ENCODE assay signal across 8 cellular contexts in the genomic region with DNA sequence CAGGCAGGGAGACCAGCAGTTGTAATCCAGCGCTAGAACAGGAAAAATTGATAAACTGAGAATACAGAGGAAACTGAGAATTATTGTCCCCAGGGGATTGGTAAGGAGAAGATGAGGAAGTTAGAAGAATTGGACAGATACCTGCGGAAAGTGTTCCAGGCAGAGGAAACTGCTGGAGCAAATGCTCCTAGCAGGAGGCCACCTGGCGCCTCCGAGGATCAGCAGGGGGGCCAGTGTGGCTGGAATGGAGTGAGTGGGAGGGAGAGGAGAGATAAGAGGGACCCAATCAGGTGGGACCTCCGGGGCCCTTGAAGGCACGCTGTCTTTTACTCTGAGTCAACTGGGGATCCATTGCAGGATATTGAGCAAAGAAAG. TPM values are rescaled to one million over a fixed set of nuclear protein-coding genes. Genes with fewer than 3 reads are reported as not detected.
A peak's percentile ranks its signal among the peaks of the same experiment; 100 is the strongest.
DNase-seq lines count a peak whose midpoint lies in the region; ATAC-seq and TF ChIP-seq lines count a peak whose summit lies in the region.

No MANE protein-coding gene starts in this region.

- H3K4me3 ChIP-seq in SK-N-SH (ENCODE audit: low read depth in 2 of 2, low read length in 1 of 2) (peak overlapping the region; percentile 82 to 96), smooth muscle cell (peak overlapping the region; percentile 79)

- H3K4me1 ChIP-seq in SK-N-SH (ENCODE audit: control insufficient read depth in 1 of 2, insufficient read depth in 2 of 2, low read depth in 1 of 2, low read length in 1 of 2) (peaks cover 18 to 31% of the 10 kb centered on the region in 2 experiments; a peak in 2 of 4 replicates), smooth muscle cell (ENCODE audit: low read depth) (peaks cover 11% of the 10 kb centered on the region)

- intact Hi-C loops in left ventricle myocardium superior (cut with micrococcal nuclease) = no loop called here

- H3K4me2 ChIP-seq in SK-N-SH (peak overlapping the region; percentile 98), smooth muscle cell (peak overlapping the region; percentile 94)

- DNase-seq in SK-N-SH = no peak
- no peak for DNase-seq in left ventricle myocardium superior
- no peak for DNase-seq in smooth muscle cell (lab: John Stamatoyannopoulos, UW; ENCODE audit: unreplicated experiment)
- DNase-seq in ACHN = no peak
- no peak for DNase-seq in DMS53 (lab: John Stamatoyannopoulos, UW)

- POLR2A ChIA-PET in SK-N-SH (lab: Yijun Ruan, JAX) = interaction anchor here (1.0 kb wide), 1 partner anchor 32 kb away, joined by 3 read pairs; no protein-coding TSS in a partner anchor

- H3K36me3 ChIP-seq in SK-N-SH (replicated peaks in 1 of 2; ENCODE audit: control insufficient read depth in 1 of 2, insufficient read depth in 2 of 2, low read length in 1 of 2) = no peaks in the 10 kb centered on the region
- H3K36me3 ChIP-seq in smooth muscle cell (ENCODE audit: low read depth) = no peaks in the 10 kb centered on the region

- no peaks in the 10 kb centered on the region for H3K9me3 ChIP-seq in SK-N-SH
- H3K9me3 ChIP-seq in smooth muscle cell (replicated peaks; ENCODE audit: low read depth) = no peaks in the 10 kb centered on the region

- peak overlapping the region; percentile 90; the same call in 1 of the 2 replicates for H3K9ac ChIP-seq in SK-N-SH
- peak overlapping the region; percentile 53 for H3K9ac ChIP-seq in smooth muscle cell (ENCODE audit: low read depth)

- in situ Hi-C loops in ACHN (cut with HindIII; ENCODE audit: low pct_ligation_motif_present, low pct_unique_long_range_greater_than_20kb, low sequenced_read_pairs) = no loop called here

- TF ChIP-seq RAD21 in SK-N-SH (IDR thresholded peaks at IDR 0.05; ENCODE audit: low read length) = no peak

- H3F3A ChIP-seq in SK-N-SH (replicated peaks; ENCODE audit: insufficient read depth) (no peaks in the 10 kb centered on the region), smooth muscle cell (ENCODE audit: low read depth) (peaks cover 3% of the 10 kb centered on the region)

- no peak overlapping the region; a peak in 1 of 4 replicates for H3K27ac ChIP-seq in SK-N-SH (ENCODE audit: low read depth in 2 of 2, low read length in 1 of 2)
- H3K27ac ChIP-seq in VCaP = peak overlapping the region; percentile 58; the same call in 1 of the 2 replicates
- peak overlapping the region; percentile 68 for H3K27ac ChIP-seq in smooth muscle cell (ENCODE audit: low read depth)

- ATAC-seq in SK-N-SH treated with all-trans-retinoic acid at 6 μM for 48 hours = no peak
- peak; percentile 21 for ATAC-seq in left ventricle myocardium superior
- ATAC-seq in GM18861 (IDR thresholded peaks at IDR 0.05; ENCODE audit: unreplicated experiment) = no peak

- H3K27me3 ChIP-seq in SK-N-SH (ENCODE audit: insufficient read depth) (no peaks in the 10 kb centered on the region), smooth muscle cell (ENCODE audit: low read depth) (no peaks in the 10 kb centered on the region)

- WGBS in SK-N-SH (ENCODE audit: low lambda C conversion rate) = 81% methylated on average over 6 of the region's 6 CpGs
- 4% methylated on average over 6 of the region's 6 CpGs for WGBS in smooth muscle cell (ENCODE audit: low lambda C conversion rate)

- no peaks in the 10 kb centered on the region for H3K9me2 ChIP-seq in SK-N-SH

- H2AFZ ChIP-seq in SK-N-SH (ENCODE audit: low read depth) (peak overlapping the region; percentile 97), smooth muscle cell (ENCODE audit: low read depth) (peak overlapping the region; percentile 95)

- H3K79me2 ChIP-seq in SK-N-SH (ENCODE audit: insufficient read depth) (peaks cover 44% of the 10 kb centered on the region), smooth muscle cell (ENCODE audit: low read depth) (peaks cover 48% of the 10 kb centered on the region)

- TF ChIP-seq CTCF in SK-N-SH (IDR thresholded peaks at IDR 0.05) = no peak
- TF ChIP-seq CTCF in VCaP (conservative IDR thresholded peaks at IDR 0.05) = no peak
- no peak for TF ChIP-seq CTCF in smooth muscle cell (IDR thresholded peaks at IDR 0.05; ENCODE audit: borderline replicate concordance, insufficient read depth, poor library complexity, severe bottlenecking)

- H4K20me1 ChIP-seq in SK-N-SH (ENCODE audit: insufficient read depth) (0 out of 2 replicates have a peak, but pooled peaks cover 3% of the 10 kb centered on the region), smooth muscle cell (ENCODE audit: low read depth) (peaks cover 31% of the 10 kb centered on the region)

- CTCF ChIA-PET in SK-N-SH (lab: Yijun Ruan, JAX) = interaction anchor here (0.8 to 3.1 kb wide), 6 partner anchors 8 to 157 kb away, joined by 3 to 28 read pairs (median 6); no protein-coding TSS in a partner anchor

- TF ChIP-seq EP300 in SK-N-SH (IDR thresholded peaks at IDR 0.05; ENCODE audit: borderline replicate concordance in 1 of 2, low read depth in 1 of 2, low read length in 1 of 2) = no peak

TF ChIP-seq in SK-N-SH, 30 proteins besides CTCF, POLR2A, EP300 and RAD21 (continues in another document):
- TF ChIP-seq, protein P1, sequence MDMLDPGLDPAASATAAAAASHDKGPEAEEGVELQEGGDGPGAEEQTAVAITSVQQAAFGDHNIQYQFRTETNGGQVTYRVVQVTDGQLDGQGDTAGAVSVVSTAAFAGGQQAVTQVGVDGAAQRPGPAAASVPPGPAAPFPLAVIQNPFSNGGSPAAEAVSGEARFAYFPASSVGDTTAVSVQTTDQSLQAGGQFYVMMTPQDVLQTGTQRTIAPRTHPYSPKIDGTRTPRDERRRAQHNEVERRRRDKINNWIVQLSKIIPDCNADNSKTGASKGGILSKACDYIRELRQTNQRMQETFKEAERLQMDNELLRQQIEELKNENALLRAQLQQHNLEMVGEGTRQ (IDR thresholded peaks at IDR 0.05; ENCODE audit: borderline replicate concordance, low read depth, low read length) = no peak
- TF ChIP-seq TCF12 (IDR thresholded peaks at IDR 0.05) = no peak
- TF ChIP-seq, protein P2, sequence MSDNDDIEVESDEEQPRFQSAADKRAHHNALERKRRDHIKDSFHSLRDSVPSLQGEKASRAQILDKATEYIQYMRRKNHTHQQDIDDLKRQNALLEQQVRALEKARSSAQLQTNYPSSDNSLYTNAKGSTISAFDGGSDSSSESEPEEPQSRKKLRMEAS (IDR thresholded peaks at IDR 0.05; ENCODE audit: low read depth) = no peak
- TF ChIP-seq SIN3A (IDR thresholded peaks at IDR 0.05; ENCODE audit: borderline replicate concordance, low read depth, low read length) = no peak
- no peak for TF ChIP-seq EZH2phosphoT487 (IDR thresholded peaks at IDR 0.05; ENCODE audit: borderline replicate concordance, low read depth)
- TF ChIP-seq POLR2AphosphoS5 (IDR thresholded peaks at IDR 0.05; ENCODE audit: low read depth, low read length) = no peak
- TF ChIP-seq FOXJ3 (CRISPR knock-in tag; IDR thresholded peaks at IDR 0.05) = no peak
- no peak for TF ChIP-seq TAF1 (IDR thresholded peaks at IDR 0.05; ENCODE audit: borderline replicate concordance, low read depth, low read length)
- no peak for TF ChIP-seq GABPA (IDR thresholded peaks at IDR 0.05; ENCODE audit: low read depth)
- TF ChIP-seq MXI1 (IDR thresholded peaks at IDR 0.05; ENCODE audit: low read depth, low read length) = no peak
- TF ChIP-seq, protein P3, sequence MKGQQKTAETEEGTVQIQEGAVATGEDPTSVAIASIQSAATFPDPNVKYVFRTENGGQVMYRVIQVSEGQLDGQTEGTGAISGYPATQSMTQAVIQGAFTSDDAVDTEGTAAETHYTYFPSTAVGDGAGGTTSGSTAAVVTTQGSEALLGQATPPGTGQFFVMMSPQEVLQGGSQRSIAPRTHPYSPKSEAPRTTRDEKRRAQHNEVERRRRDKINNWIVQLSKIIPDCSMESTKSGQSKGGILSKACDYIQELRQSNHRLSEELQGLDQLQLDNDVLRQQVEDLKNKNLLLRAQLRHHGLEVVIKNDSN (IDR thresholded peaks at IDR 0.05; ENCODE audit: borderline replicate concordance, low read depth) = no peak

TF ChIP-seq in SK-N-SH treated with all-trans-retinoic acid at 6 μM for 48 hours, 23 proteins besides CTCF, POLR2A, EP300 and RAD21:
- TF ChIP-seq, protein P4, sequence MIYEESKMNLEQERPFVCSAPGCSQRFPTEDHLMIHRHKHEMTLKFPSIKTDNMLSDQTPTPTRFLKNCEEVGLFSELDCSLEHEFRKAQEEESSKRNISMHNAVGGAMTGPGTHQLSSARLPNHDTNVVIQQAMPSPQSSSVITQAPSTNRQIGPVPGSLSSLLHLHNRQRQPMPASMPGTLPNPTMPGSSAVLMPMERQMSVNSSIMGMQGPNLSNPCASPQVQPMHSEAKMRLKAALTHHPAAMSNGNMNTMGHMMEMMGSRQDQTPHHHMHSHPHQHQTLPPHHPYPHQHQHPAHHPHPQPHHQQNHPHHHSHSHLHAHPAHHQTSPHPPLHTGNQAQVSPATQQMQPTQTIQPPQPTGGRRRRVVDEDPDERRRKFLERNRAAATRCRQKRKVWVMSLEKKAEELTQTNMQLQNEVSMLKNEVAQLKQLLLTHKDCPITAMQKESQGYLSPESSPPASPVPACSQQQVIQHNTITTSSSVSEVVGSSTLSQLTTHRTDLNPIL (CRISPR knock-in tag; IDR thresholded peaks at IDR 0.05; ENCODE audit: low read depth) = no peak
- no peak for TF ChIP-seq ISL1 (CRISPR knock-in tag; IDR thresholded peaks at IDR 0.05)
- no peak for TF ChIP-seq BACH2 (CRISPR knock-in tag; IDR thresholded peaks at IDR 0.05; ENCODE audit: borderline replicate concordance)
- TF ChIP-seq ESRRG (CRISPR knock-in tag; IDR thresholded peaks at IDR 0.05) = no peak

RNA-seq across cellular contexts. Expression of a gene that starts 0.7 kb away (rescaled TPM):
- polyA plus RNA-seq in SK-N-SH (2012; rRNA removed) (87.5 and 101 TPM in 2 replicates), smooth muscle cell (206 and 279 TPM in 2 replicates)
- polyA plus RNA-seq in SK-N-SH (2012; cell fraction: cytosol; rRNA removed) = 81.3 and 90.1 TPM in 2 replicates
- polyA plus RNA-seq in SK-N-SH (2012; cell fraction: nucleus; rRNA removed) = 83.3 and 89.2 TPM in 2 replicates
- total RNA-seq in left ventricle myocardium superior (214 TPM), smooth muscle cell (264 and 274 TPM in 2 replicates)

Comparison
In these comparisons a context has a peak if more than half of its experiments do, and no peak if none do; other contexts are left out.
1. H3K27ac ChIP-seq: peak in VCaP (single experiment) and smooth muscle cell (single experiment); none in SK-N-SH (0 of 2).